In the genomic region with DNA sequence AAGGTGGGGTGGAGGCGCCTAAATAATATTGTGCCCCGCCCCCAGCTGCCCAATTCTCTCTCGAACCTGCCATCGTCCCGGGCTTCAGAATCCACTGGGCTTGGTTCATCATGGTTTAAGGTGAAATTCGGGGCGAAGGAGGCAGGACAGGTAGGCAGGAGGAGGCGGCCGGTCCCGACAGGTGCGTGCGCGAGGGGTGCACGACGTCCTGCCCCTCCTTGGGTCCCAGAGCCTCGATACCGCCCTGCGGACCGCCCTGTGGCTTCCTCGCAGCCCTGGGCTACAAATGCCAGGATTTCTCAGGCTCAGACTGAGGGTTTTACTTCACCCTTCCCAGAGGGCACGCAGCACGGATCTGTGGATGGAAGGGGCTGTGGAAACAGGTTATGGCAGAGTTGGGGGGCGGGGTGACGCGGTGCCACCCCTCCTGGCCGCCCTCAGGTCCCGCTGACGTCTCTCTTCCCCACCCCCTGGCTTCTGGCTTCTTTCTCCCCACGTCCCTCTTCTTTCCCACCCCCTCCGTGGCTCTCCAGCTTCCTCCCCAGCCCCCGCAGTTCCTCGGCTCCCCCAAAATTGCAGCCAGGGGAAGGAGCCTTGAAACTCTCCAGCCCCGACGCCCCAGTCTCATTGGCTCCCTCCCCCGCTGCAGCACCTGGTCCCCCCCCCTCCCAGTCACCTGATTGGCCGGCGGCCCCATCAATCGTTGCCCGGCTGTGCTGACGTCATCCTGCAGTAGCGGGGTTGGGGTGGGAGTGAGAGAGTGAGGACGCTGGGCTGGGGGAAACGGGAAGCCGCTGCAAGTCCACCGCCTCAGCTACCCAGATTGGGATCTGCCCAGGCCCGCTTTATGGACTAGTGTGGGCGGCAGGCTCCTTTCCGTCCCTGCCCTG, we compare ENCODE assay signal across 8 cellular contexts. TPM values are rescaled to one million over a fixed set of nuclear protein-coding genes. Genes with fewer than 3 reads are reported as not detected.
DNase-seq lines count a peak whose midpoint lies in the region; ATAC-seq and TF ChIP-seq lines count a peak whose summit lies in the region.

Gene CLSTN3 (plus strand): TSS at position 725 of the 890 bp plus-strand sequence. CDS start 278 bp downstream, outside the sequence.

- H3K27me3 ChIP-seq in kidney epithelial cell (ENCODE audit: control insufficient read depth, insufficient read depth, low read length), result no peaks in the 10 kb centered on the region

- peak within 1 kb of the TSS; percentile 71 for H3K4me3 ChIP-seq in kidney epithelial cell (ENCODE audit: low read depth, low read length)

- H3K36me3 Mint-ChIP-seq in activated CD4-positive, alpha-beta T cell treated with anti-CD3 and anti-CD28 coated beads for 36 hours (ENCODE audit: low read depth), result no peaks in the 10 kb centered on the region

- POLR2A ChIA-PET in activated CD4-positive, alpha-beta T cell treated with anti-CD3 and anti-CD28 coated beads for 36 hours (lab: Charles Lee), result interaction anchor here (0.6 kb wide), 1 partner anchor 51 kb away, joined by 5 read pairs; no protein-coding TSS in a partner anchor

- TF ChIP-seq CTCF in kidney epithelial cell (IDR thresholded peaks at IDR 0.05; ENCODE audit: insufficient read depth, low read length, poor library complexity, severe bottlenecking), result no peak

- peak within 1 kb of the TSS; percentile 74 for H3K27ac Mint-ChIP-seq in activated CD4-positive, alpha-beta T cell treated with anti-CD3 and anti-CD28 coated beads for 36 hours

- intact Hi-C loops in activated CD4-positive, alpha-beta T cell treated with anti-CD3 and anti-CD28 coated beads for 36 hours (cut with DNase I, micrococcal nuclease), result loop anchor here in 1 of 2 experiments (1.0 to 2.0 kb wide), 4 partner anchors 22 to 897 kb away; partner anchors contain the start of genes LPCAT3 and PEX5

- peak; percentile 76 for ATAC-seq in GM18502 (IDR thresholded peaks at IDR 0.05; ENCODE audit: poor library complexity, unreplicated experiment)
- peak; percentile 44 for ATAC-seq in HG02970 (IDR thresholded peaks at IDR 0.05; ENCODE audit: low FRiP score, unreplicated experiment)
- peak; percentile 89 for ATAC-seq in activated CD4-positive, alpha-beta T cell treated with anti-CD3 and anti-CD28 coated beads for 36 hours
- no peak for ATAC-seq in HG03025 (IDR thresholded peaks at IDR 0.05; ENCODE audit: low FRiP score, unreplicated experiment)

- CTCF ChIA-PET in activated CD4-positive, alpha-beta T cell treated with anti-CD3 and anti-CD28 coated beads for 36 hours (lab: Charles Lee), result interaction anchor here (0.6 to 2.6 kb wide), 4 partner anchors 14 to 183 kb away, joined by 3 to 13 read pairs (median 3); partner anchors contain the start of gene C1RL

- H3K27me3 Mint-ChIP-seq in activated CD4-positive, alpha-beta T cell treated with anti-CD3 and anti-CD28 coated beads for 36 hours, result no peaks in the 10 kb centered on the region

- H3K36me3 ChIP-seq in kidney epithelial cell (ENCODE audit: control insufficient read depth, insufficient read depth, low read length), result no peaks in the 10 kb centered on the region

- H3K4me1 Mint-ChIP-seq in activated CD4-positive, alpha-beta T cell treated with anti-CD3 and anti-CD28 coated beads for 36 hours, result peaks cover 31% of the 10 kb centered on the region

- peak; percentile 80 for DNase-seq in NCI-H2227 (lab: John Stamatoyannopoulos, UW; ENCODE audit: unreplicated experiment)
- peak; percentile 93 for DNase-seq in activated CD4-positive, alpha-beta T cell treated with anti-CD3 and anti-CD28 coated beads for 36 hours
- peak; percentile 42 to 54 for DNase-seq in cerebellar nuclear complex (lab: John Stamatoyannopoulos, UW)
- DNase-seq in kidney epithelial cell (ENCODE audit: low read depth), result no peak
- DNase-seq in stimulated activated CD4-positive, alpha-beta T cell treated with anti-CD3 and anti-CD28 coated beads, Interleukin-15, amount 100 ng/mL, for 24 hours, result peak; percentile 87

- H3K4me3 Mint-ChIP-seq in activated CD4-positive, alpha-beta T cell treated with anti-CD3 and anti-CD28 coated beads for 36 hours, result peak within 1 kb of the TSS; percentile 80

- no peaks in the 10 kb centered on the region for H3K9me3 Mint-ChIP-seq in activated CD4-positive, alpha-beta T cell treated with anti-CD3 and anti-CD28 coated beads for 36 hours (ENCODE audit: low read depth)

RNA-seq across cellular contexts. Expression of gene CLSTN3, which starts in this region (rescaled TPM):
- total RNA-seq in activated CD4-positive, alpha-beta T cell treated with anti-CD3 and anti-CD28 coated beads for 36 hours, result 10 to 100 TPM; 28.2 to 37.9 TPM
- 61.3 and 85.6 TPM in 2 replicates for total RNA-seq in kidney epithelial cell
